ENCODE assay signal across 34 cellular contexts in genomic region chr1:39372105-39372504, GRCh38.
"Had no signal": no experiment of that assay in that cellular context is flagged by ENCODE, and none has a peak within 500 bp of the region (broad histone marks: within the 10 kb centered on the region; RNA-seq: fewer than 3 reads in every experiment).

No MANE protein-coding gene starts in this region.

- H3K79me2 ChIP-seq: hepatocyte had no signal

- H3K4me2 ChIP-seq: hepatocyte had no signal

- ATAC-seq: activated CD4-positive, CD25-positive, alpha-beta regulatory T cell treated with anti-CD3 and anti-CD28 coated beads, Interleukin-2, amount 50 U/mL, for 24 hours; activated CD8-positive, alpha-beta T cell treated with anti-CD3 and anti-CD28 coated beads for 36 hours; activated T-cell treated with anti-CD3 and anti-CD28 coated beads, Interleukin-2, amount 50 U/mL, for 4 hours; body of pancreas; gastroesophageal sphincter; heart right ventricle; T-helper 17 cell had no signal

- H3K27me3 ChIP-seq: body of pancreas, dorsolateral prefrontal cortex, esophagus squamous epithelium, gastroesophageal sphincter, heart right ventricle, hepatocyte had no signal

- H3K4me1 ChIP-seq: body of pancreas, esophagus squamous epithelium had no signal

- DNase-seq: activated B cell treated with CpG ODN at 0.5 μM for 24 hours; activated CD4-positive, alpha-beta T cell treated with anti-CD3 and anti-CD28 coated beads for 48 hours; activated CD4-positive, alpha-beta T cell treated with anti-CD3 and anti-CD28 coated beads, Interleukin-2, amount 50 U/mL, for 1 hour; activated CD4-positive, alpha-beta T cell treated with anti-CD3 and anti-CD28 coated beads, Interleukin-2, amount 50 U/mL, for 48 hours; activated CD8-positive, alpha-beta memory T cell treated with anti-CD3 and anti-CD28 coated beads for 24 hours; activated CD8-positive, alpha-beta T cell treated with anti-CD3 and anti-CD28 coated beads for 36 hours; activated effector memory CD4-positive, alpha-beta T cell treated with anti-CD3 and anti-CD28 coated beads, Interleukin-2, amount 50 U/mL, for 16 hours; activated naive CD4-positive, alpha-beta T cell treated with anti-CD3 and anti-CD28 coated beads for 36 hours; activated T-cell treated with anti-CD3 and anti-CD28 coated beads, Interleukin-2, amount 50 U/mL, for 4 hours; amniotic stem cell; anterior cingulate cortex; body of pancreas; caudate nucleus; cerebellar nuclear complex; dorsolateral prefrontal cortex; effector memory CD4-positive, alpha-beta T cell; endodermal cell; erythroblast; esophagus squamous epithelium; foreskin melanocyte; heart right ventricle; SW 1271; T-helper 1 cell; T-helper 17 cell; T1000; WERI-Rb-1 had no signal

- H3K9me3 ChIP-seq: body of pancreas, esophagus squamous epithelium, gastroesophageal sphincter, heart right ventricle had no signal

- H3K27ac ChIP-seq: body of pancreas, esophagus squamous epithelium, heart right ventricle, hepatocyte, WERI-Rb-1 had no signal

- H3K27me3 Mint-ChIP-seq: activated B cell treated with CpG ODN at 0.5 μM for 24 hours; activated CD8-positive, alpha-beta T cell treated with anti-CD3 and anti-CD28 coated beads for 36 hours; activated naive CD8-positive, alpha-beta T cell; dendritic cell treated with granulocyte-macrophage colony-stimulating factor and Interleukin-4, amounts not matched to agents 40 ng/mL and 50 ng/mL, for 4 days; T-helper 17 cell had no signal

- H3K4me3 Mint-ChIP-seq: activated B cell treated with CpG ODN at 0.5 μM for 24 hours; activated CD8-positive, alpha-beta T cell treated with anti-CD3 and anti-CD28 coated beads for 36 hours; activated naive CD4-positive, alpha-beta T cell treated with anti-CD3 and anti-CD28 coated beads for 36 hours; activated naive CD8-positive, alpha-beta T cell; activated T-cell treated with anti-CD3 and anti-CD28 coated beads, Interleukin-2, amount 50 U/mL, for 4 hours; dendritic cell treated with granulocyte-macrophage colony-stimulating factor and Interleukin-4, amounts not matched to agents 40 ng/mL and 50 ng/mL, for 4 days; endodermal cell; T-helper 17 cell; T-helper 2 cell treated with Interferon-gamma antibody and Interleukin-4, amounts not matched to agents 5 μg/mL and 100 μg/mL, for 36 hours had no signal

- H3K4me3 ChIP-seq: body of pancreas, coronary artery, dorsolateral prefrontal cortex, esophagus squamous epithelium, gastroesophageal sphincter, heart right ventricle, hepatocyte had no signal

- H3K4me1 Mint-ChIP-seq: activated B cell treated with CpG ODN at 0.5 μM for 24 hours, T-helper 17 cell had no signal

- H3K27ac Mint-ChIP-seq: activated B cell treated with CpG ODN at 0.5 μM for 24 hours; activated CD8-positive, alpha-beta T cell treated with anti-CD3 and anti-CD28 coated beads for 36 hours; activated naive CD4-positive, alpha-beta T cell treated with anti-CD3 and anti-CD28 coated beads for 36 hours; activated naive CD8-positive, alpha-beta T cell; activated T-helper 2 cell treated with anti-CD3 and anti-CD28 coated beads, Interferon-gamma antibody, Interleukin-2, Interleukin-4, amounts not matched to agents 10 μg/mL and 5 μg/mL and 100 μg/mL, durations not matched to agents 14 hours and 24 hours and 36 hours; dendritic cell treated with granulocyte-macrophage colony-stimulating factor and Interleukin-4, amounts not matched to agents 40 ng/mL and 50 ng/mL, for 4 days; endodermal cell; T-helper 17 cell; T-helper 2 cell treated with Interferon-gamma antibody and Interleukin-4, amounts not matched to agents 5 μg/mL and 100 μg/mL, for 36 hours had no signal

- H3K9me3 Mint-ChIP-seq: activated B cell treated with CpG ODN at 0.5 μM for 24 hours; activated CD8-positive, alpha-beta T cell treated with anti-CD3 and anti-CD28 coated beads for 36 hours; activated naive CD4-positive, alpha-beta T cell treated with anti-CD3 and anti-CD28 coated beads for 36 hours; activated T-cell treated with anti-CD3 and anti-CD28 coated beads, Interleukin-2, amount 50 U/mL, for 4 hours; activated T-helper 2 cell treated with anti-CD3 and anti-CD28 coated beads, Interferon-gamma antibody, Interleukin-2, Interleukin-4, amounts not matched to agents 10 μg/mL and 5 μg/mL and 100 μg/mL, durations not matched to agents 14 hours and 24 hours and 36 hours; dendritic cell treated with granulocyte-macrophage colony-stimulating factor and Interleukin-4, amounts not matched to agents 40 ng/mL and 50 ng/mL, for 4 days; endodermal cell; T-helper 2 cell treated with Interferon-gamma antibody and Interleukin-4, amounts not matched to agents 5 μg/mL and 100 μg/mL, for 36 hours had no signal

- H2AFZ ChIP-seq: hepatocyte had no signal
